In genomic region chr2:178873912-178874311, GRCh38 we compare ENCODE assay signal across 21 cellular contexts.
"Had no signal": no experiment of that assay in that cellular context is flagged by ENCODE, and none has a peak within 500 bp of the region (broad histone marks: within the 10 kb centered on the region; RNA-seq: fewer than 3 reads in every experiment).

No MANE protein-coding gene starts in this region.

- ATAC-seq: activated CD4-positive, CD25-positive, alpha-beta regulatory T cell treated with anti-CD3 and anti-CD28 coated beads, Interleukin-2, amount 50 U/mL, for 24 hours; activated T-cell treated with anti-CD3 and anti-CD28 coated beads, Interleukin-2, amount 50 U/mL, for 72 hours; stimulated activated effector memory CD8-positive, alpha-beta T cell treated with anti-CD3 and anti-CD28 coated beads, Interleukin-12 subunit alpha, Interleukin-12 subunit beta, amount 100 ng/mL, for 72 hours; stimulated activated naive CD8-positive, alpha-beta T cell treated with anti-CD3 and anti-CD28 coated beads, Interleukin-15, amount 100 ng/mL, for 72 hours had no signal

- H3K27ac ChIP-seq: parathyroid adenoma, right lobe of liver, uterus, VCaP had no signal

- DNase-seq: activated CD4-positive, alpha-beta memory T cell treated with anti-CD3 and anti-CD28 coated beads, Interleukin-2, amount 10 ng/mL, durations not matched to agents 7 days and 5 days; activated CD4-positive, alpha-beta T cell treated with anti-CD3 and anti-CD28 coated beads, Interleukin-2, amount 10 ng/mL, durations not matched to agents 24 days and 14 days; activated effector memory CD4-positive, alpha-beta T cell treated with anti-CD3 and anti-CD28 coated beads, Interleukin-2, amount 50 U/mL, for 16 hours; activated naive CD4-positive, alpha-beta T cell treated with anti-CD3 and anti-CD28 coated beads, Interleukin-2, amount 10 ng/mL, durations not matched to agents 7 days and 5 days; activated T-cell treated with anti-CD3 and anti-CD28 coated beads, Interleukin-2, amount 50 U/mL, for 72 hours; central memory CD4-positive, alpha-beta T cell; effector memory CD4-positive, alpha-beta T cell; foreskin melanocyte; glutamatergic neuron; naive B cell; right lobe of liver; small intestine; stimulated activated CD4-positive, alpha-beta T cell treated with anti-CD3 and anti-CD28 coated beads, Interleukin-2, amount 100 ng/mL, for 24 hours; stimulated activated naive CD8-positive, alpha-beta T cell treated with anti-CD3 and anti-CD28 coated beads, Interleukin-15, amount 100 ng/mL, for 72 hours; trophoblast cell; uterus had no signal

- H3K79me2 ChIP-seq: parathyroid adenoma had no signal

- H3K4me1 ChIP-seq: parathyroid adenoma, right lobe of liver, uterus had no signal

- H3K9me3 ChIP-seq: right lobe of liver, uterus had no signal

- H3K27me3 ChIP-seq: right lobe of liver, uterus had no signal

- H3K4me3 ChIP-seq: lung, right lobe of liver, uterus had no signal

- H3K36me3 ChIP-seq: right lobe of liver, uterus had no signal

- H2AFZ ChIP-seq: parathyroid adenoma had no signal

- H3K9ac ChIP-seq: parathyroid adenoma had no signal
